ENCODE assay signal across 8 cellular contexts in genomic region chr11:66559141-66559861, GRCh38. TPM values are rescaled to one million over a fixed set of nuclear protein-coding genes. Genes with fewer than 3 reads are reported as not detected.
DNase-seq lines count a peak whose midpoint lies in the region; ATAC-seq and TF ChIP-seq lines count a peak whose summit lies in the region.
"Had no signal": no experiment of that assay in that cellular context is flagged by ENCODE, and none has a peak within 500 bp of the region (broad histone marks: within the 10 kb centered on the region; RNA-seq: fewer than 3 reads in every experiment).

No MANE protein-coding gene starts in this region.

- TF ChIP-seq RAD21 in IMR-90 (IDR thresholded peaks at IDR 0.05; ENCODE audit: low read length), result no peak

- no peak overlapping the region for H4K91ac ChIP-seq in IMR-90 (ENCODE audit: insufficient read depth, low read depth, low read length)

- H3K4ac ChIP-seq in IMR-90 (ENCODE audit: low read depth, low read length), result no peak overlapping the region

- DNase-seq in IMR-90 (no peak), activated T-cell treated with anti-CD3 and anti-CD28 coated beads for 24 hours (ENCODE audit: low read depth) (peak; percentile 20), left cardiac atrium (peak; percentile 58), GM19238 (ENCODE audit: insufficient read length, low spot score) (no peak), CD14-positive monocyte (ENCODE audit: low spot score) (no peak)
- peak; percentile 10 for DNase-seq in stimulated activated CD8-positive, alpha-beta memory T cell treated with anti-CD3 and anti-CD28 coated beads, Interleukin-15, amount 100 ng/mL, for 24 hours (ENCODE audit: low read depth)
- DNase-seq: NCI-H446 treated with DMSO at 0.1 percent for 48 hours had no signal

- CTCF ChIA-PET in IMR-90 (lab: Yijun Ruan, JAX), result no interaction called here

- TF ChIP-seq CTCF in IMR-90 (conservative IDR thresholded peaks at IDR 0.05; ENCODE audit: low read depth, low read length) (no peak), CD14-positive monocyte (IDR thresholded peaks at IDR 0.05) (no peak)

- ATAC-seq in IMR-90 (ENCODE audit: low read depth) (peak; percentile 32; the same call in 1 of the 2 replicates), left cardiac atrium (peak; percentile 48 to 70), GM18505 (IDR thresholded peaks at IDR 0.05; ENCODE audit: unreplicated experiment) (no peak)

- no peak overlapping the region for H3K4me3 ChIP-seq in IMR-90 (ENCODE audit: insufficient read depth, low read depth, low read length)

- no peaks in the 10 kb centered on the region for H3K36me3 Mint-ChIP-seq in CD14-positive monocyte

- H4K20me1 ChIP-seq in IMR-90 (ENCODE audit: insufficient read depth, low read length), result no peaks in the 10 kb centered on the region

- no peak overlapping the region for H3K56ac ChIP-seq in IMR-90 (ENCODE audit: extremely low read depth, insufficient read depth, low read length)

- no peak overlapping the region for H2BK15ac ChIP-seq in IMR-90 (ENCODE audit: low read depth, low read length)

- TF ChIP-seq POLR2A in IMR-90 (IDR thresholded peaks at IDR 0.05; ENCODE audit: low read depth, low read length) (no peak), GM18505 (IDR thresholded peaks at IDR 0.05; ENCODE audit: borderline replicate concordance, extremely low read depth, insufficient read depth, insufficient read length) (no peak)

- H3K4me3 Mint-ChIP-seq in CD14-positive monocyte, result peak overlapping the region in 1 of 2 donors; percentile 46

- H2BK120ac ChIP-seq in IMR-90 (ENCODE audit: low read depth, low read length), result no peak overlapping the region

- H2BK20ac ChIP-seq in IMR-90 (ENCODE audit: low read depth, low read length), result no peak overlapping the region

- no peaks in the 10 kb centered on the region for H3K9me3 ChIP-seq in IMR-90 (ENCODE audit: control insufficient read depth, insufficient read depth, low read length)

- H2AFZ ChIP-seq in IMR-90 (replicated peaks; ENCODE audit: low read length, poor library complexity), result peak overlapping the region; percentile 67

- peaks cover 0 to 2% (median 0%) of the 10 kb centered on the region in 7 donors for H3K9me3 Mint-ChIP-seq in CD14-positive monocyte

- peak overlapping the region; percentile 42 for H2AK9ac ChIP-seq in IMR-90 (replicated peaks; ENCODE audit: low read depth, low read length, poor library complexity)

- dilution Hi-C loops in IMR-90 (cut with HindIII; ENCODE audit: low sequenced_read_pairs, unreplicated experiment), result no loop called here

- H3K27ac Mint-ChIP-seq in CD14-positive monocyte, result no peak overlapping the region

- H3K23ac ChIP-seq in IMR-90 (ENCODE audit: low read depth, low read length), result no peak overlapping the region

- H2BK5ac ChIP-seq in IMR-90 (ENCODE audit: low read depth, low read length, poor library complexity, severe bottlenecking), result no peak overlapping the region

- intact Hi-C loops in IMR-90 (cut with micrococcal nuclease) (no loop called here), left cardiac atrium (cut with DNase I) (no loop called here), CD14-positive monocyte (cut with micrococcal nuclease) (no loop called here)

- H3K9me1 ChIP-seq in IMR-90 (ENCODE audit: insufficient read depth, low read length), result peaks cover 3% of the 10 kb centered on the region; the same call in 1 of the 2 replicates

- H3K14ac ChIP-seq in IMR-90 (replicated peaks; ENCODE audit: low read depth, low read length), result no peak overlapping the region

- in situ Hi-C loops in IMR-90 (cut with MboI; ENCODE audit: low sequenced_read_pairs), result no loop called here

- no peak overlapping the region for H3K9ac ChIP-seq in IMR-90 (ENCODE audit: low read depth, low read length)

- H3K4me1 Mint-ChIP-seq in CD14-positive monocyte, result peaks cover 8% of the 10 kb centered on the region

- peaks cover 29% of the 10 kb centered on the region for H3K27me3 ChIP-seq in IMR-90 (ENCODE audit: control insufficient read depth, insufficient read depth, low read length)

- no peak overlapping the region; the same call in 1 of the 2 replicates for H3K4me2 ChIP-seq in IMR-90 (ENCODE audit: low read depth, low read length)

- no peak overlapping the region for H4K5ac ChIP-seq in IMR-90 (ENCODE audit: low read depth, low read length)

- peaks cover 2% of the 10 kb centered on the region; the same call in 1 of the 2 replicates for H3K4me1 ChIP-seq in IMR-90 (ENCODE audit: control insufficient read depth, insufficient read depth, low read length)

- WGBS in IMR-90 (ENCODE audit: extremely low coverage in 2 of 2, insufficient read length in 1 of 2), 2 experiments, result 15% methylated on average over 28 of the region's 49 CpGs; no CpG with 5 or more reads in 1 of the 2 experiments

- no peak overlapping the region for H3K27ac ChIP-seq in IMR-90 (ENCODE audit: insufficient read depth, low read length)

- H2AK5ac ChIP-seq in IMR-90 (ENCODE audit: low read depth, low read length), result no peak overlapping the region

- no peak overlapping the region for H3K18ac ChIP-seq in IMR-90 (ENCODE audit: low read depth, low read length)

- H3K36me3 ChIP-seq in IMR-90 (ENCODE audit: control insufficient read depth, insufficient read depth, low read length), result no peaks in the 10 kb centered on the region

- peaks cover 18 to 34% (median 23%) of the 10 kb centered on the region in 3 donors for H3K27me3 Mint-ChIP-seq in CD14-positive monocyte (ENCODE audit: low read depth in 3 of 3)

- POLR2A ChIA-PET in IMR-90 (lab: Charles Lee; ENCODE audit: unreplicated experiment), result no interaction called here

- H4K8ac ChIP-seq in IMR-90 (ENCODE audit: low read depth in 2 of 2, low read length in 2 of 2), result no peak overlapping the region

- no TSS peak for BruUV-seq in IMR-90 (replicated peaks; lab: Mats Ljungman, UMichigan)

- no peaks in the 10 kb centered on the region for H3K79me1 ChIP-seq in IMR-90 (ENCODE audit: low read depth in 1 of 2, low read length in 2 of 2)

TF ChIP-seq in IMR-90, 13 proteins besides CTCF, POLR2A, EP300 and RAD21:
- TF ChIP-seq BHLHE40 (IDR thresholded peaks at IDR 0.05; ENCODE audit: low read depth, low read length) (no peak), CEBPB (IDR thresholded peaks at IDR 0.05; ENCODE audit: low read depth, low read length) (peak; percentile 48), RCOR1 (IDR thresholded peaks at IDR 0.05; ENCODE audit: insufficient replicate concordance, low read length) (no peak)

RNA-seq across cellular contexts. Expression of gene CTSF, which starts 9.1 kb away (rescaled TPM):
- total RNA-seq in IMR-90 (2012; rRNA removed) (3.6 and 4.1 TPM in 2 replicates), left cardiac atrium (10 to 100 TPM; 51.0 to 71.9 TPM)
- polyA plus RNA-seq in IMR-90 (2012; rRNA removed) (15.2 and 16.0 TPM in 2 replicates), CD14-positive monocyte (1 to 10 TPM; 1.5 to 2.3 TPM)
- 15.8 and 25.9 TPM in 2 replicates for polyA plus RNA-seq in IMR-90 (2012; cell fraction: cytosol; rRNA removed)
- 51.7 and 61.9 TPM in 2 replicates for polyA plus RNA-seq in IMR-90 (2012; cell fraction: nucleus; rRNA removed; ENCODE audit: low replicate concordance)

RNA-seq across cellular contexts. Expression of gene ACTN3, which starts 12.6 kb away (rescaled TPM):
- total RNA-seq in IMR-90 (2012; rRNA removed) (under 0.01 TPM in 2 replicates), left cardiac atrium (under 1 TPM; 0.10 to 0.15 TPM)
- polyA plus RNA-seq in IMR-90 (2012; rRNA removed) (0.05 and 0.06 TPM in 2 replicates), CD14-positive monocyte (not detected)
- polyA plus RNA-seq in IMR-90 (2012; cell fraction: cytosol; rRNA removed), result 0.04 TPM in 1 of 2 replicates, not detected in the other
- 0.31 and 0.55 TPM in 2 replicates for polyA plus RNA-seq in IMR-90 (2012; cell fraction: nucleus; rRNA removed; ENCODE audit: low replicate concordance)

RNA-seq across cellular contexts. Expression of gene ZDHHC24, which starts 13.5 kb away (rescaled TPM):
- total RNA-seq in IMR-90 (2012; rRNA removed), result 3.2 and 3.6 TPM in 2 replicates
- 10.9 and 18.1 TPM in 2 replicates for polyA plus RNA-seq in IMR-90 (2012; rRNA removed)
- polyA plus RNA-seq in IMR-90 (2012; cell fraction: cytosol; rRNA removed), result 11.6 and 19.1 TPM in 2 replicates
- polyA plus RNA-seq in IMR-90 (2012; cell fraction: nucleus; rRNA removed; ENCODE audit: low replicate concordance), result 4.9 and 7.9 TPM in 2 replicates
- 1 to 10 TPM; 7.9 to 8.2 TPM for total RNA-seq in left cardiac atrium
- polyA plus RNA-seq in CD14-positive monocyte, result 10 to 100 TPM; 10.9 to 11.9 TPM

RNA-seq across cellular contexts. Expression of gene CCDC87, which starts 33.6 kb away (rescaled TPM):
- total RNA-seq in IMR-90 (2012; rRNA removed), result under 0.01 and 0.18 TPM in 2 replicates
- polyA plus RNA-seq in IMR-90 (2012; rRNA removed), result 0.14 and 0.19 TPM in 2 replicates
- 0.10 and 0.15 TPM in 2 replicates for polyA plus RNA-seq in IMR-90 (2012; cell fraction: cytosol; rRNA removed)
- polyA plus RNA-seq in IMR-90 (2012; cell fraction: nucleus; rRNA removed; ENCODE audit: low replicate concordance), result 0.04 and 0.07 TPM in 2 replicates
- under 1 TPM; 0.18 to 0.39 TPM for total RNA-seq in left cardiac atrium
- polyA plus RNA-seq in CD14-positive monocyte, result not detected

RNA-seq across cellular contexts. Expression of gene CCS, which starts 33.7 kb away (rescaled TPM):
- total RNA-seq in IMR-90 (2012; rRNA removed) (20.1 and 21.4 TPM in 2 replicates), left cardiac atrium (10 to 100 TPM; 28.3 to 28.6 TPM)
- polyA plus RNA-seq in IMR-90 (2012; rRNA removed) (53.0 and 54.6 TPM in 2 replicates), CD14-positive monocyte (10 to 100 TPM; 26.9 to 37.0 TPM)
- polyA plus RNA-seq in IMR-90 (2012; cell fraction: cytosol; rRNA removed), result 33.9 and 50.0 TPM in 2 replicates
- polyA plus RNA-seq in IMR-90 (2012; cell fraction: nucleus; rRNA removed; ENCODE audit: low replicate concordance), result 401 and 499 TPM in 2 replicates

Comparison
In these comparisons a context has a peak if more than half of its experiments do, and no peak if none do; other contexts are left out.
1. DNase-seq: peak in activated T-cell treated with anti-CD3 and anti-CD28 coated beads for 24 hours (single experiment), left cardiac atrium (single experiment) and stimulated activated CD8-positive, alpha-beta memory T cell treated with anti-CD3 and anti-CD28 coated beads, Interleukin-15, amount 100 ng/mL, for 24 hours (single experiment); none in IMR-90 (single experiment), GM19238 (single experiment) and CD14-positive monocyte (single experiment).
2. RNA of gene CTSF, which starts 9.1 kb away (total RNA-seq): 51.0 to 71.9 TPM in left cardiac atrium; 3.6 to 4.1 TPM in IMR-90; every median in the first group is over 10 times any median in the second.